Comparison of ENCODE assay signal across 22 cellular contexts in the genomic region with DNA sequence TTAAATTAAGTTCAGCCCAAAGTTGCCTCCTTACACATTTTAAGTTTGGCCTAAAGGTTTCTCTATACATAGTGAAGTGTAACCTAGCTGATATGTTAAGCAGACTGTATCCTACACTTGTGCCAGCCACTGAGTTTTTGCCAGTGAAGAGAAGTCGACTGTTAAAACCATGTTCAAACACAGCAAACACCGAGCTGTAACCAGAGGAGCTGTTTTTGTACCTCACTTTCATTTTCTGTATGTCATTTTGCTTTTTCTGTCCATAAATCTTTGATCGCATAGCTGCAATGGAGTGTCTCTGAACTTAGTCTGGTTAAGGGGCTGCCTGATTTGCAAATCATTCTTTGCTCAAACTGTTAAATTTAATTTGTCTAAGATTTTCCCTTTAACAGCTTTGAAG.
DNase-seq lines count a peak whose midpoint lies in the region; ATAC-seq, FAIRE-seq and TF ChIP-seq lines count a peak whose summit lies in the region.
"Had no signal": no experiment of that assay in that cellular context is flagged by ENCODE, and none has a peak within 500 bp of the region (broad histone marks: within the 10 kb centered on the region; RNA-seq: fewer than 3 reads in every experiment).

No MANE protein-coding gene starts in this region.

- H3K4me3 ChIP-seq in GM12878, result no peak overlapping the region
- no peak overlapping the region for H3K4me3 ChIP-seq in CD8-positive, alpha-beta memory T cell (ENCODE audit: low read length)
- H3K4me3 ChIP-seq: lung had no signal

- intact Hi-C loops in GM12878 (cut with micrococcal nuclease; ENCODE audit: unreplicated experiment), result no loop called here

- WGBS in GM12878 (ENCODE audit: insufficient coverage, insufficient replicate concordance, low lambda C conversion rate, missing lambda C conversion rate), result 18% methylated on average over 3 of the region's 3 CpGs

- no peaks in the 10 kb centered on the region for H3K4me1 Mint-ChIP-seq in CD8-positive, alpha-beta memory T cell

- no TSS peak for BruUV-seq in GM12878 (replicated peaks; lab: Mats Ljungman, UMichigan)

- H3K27me3 Mint-ChIP-seq in CD8-positive, alpha-beta memory T cell, result no peaks in the 10 kb centered on the region
- H3K27me3 Mint-ChIP-seq: activated CD8-positive, alpha-beta T cell treated with anti-CD3 and anti-CD28 coated beads for 36 hours; stimulated activated naive CD8-positive, alpha-beta T cell treated with anti-CD3 and anti-CD28 coated beads, Interleukin-15, Interleukin-2, amounts not matched to agents 100 ng/mL and 50 ng/mL, for 24 hours had no signal

- H3K79me2 ChIP-seq in GM12878 (ENCODE audit: control insufficient read depth, insufficient read depth, low read length), result no peaks in the 10 kb centered on the region

- FAIRE-seq in GM12878 (lab: Jason Lieb, UNC), result no peak
- FAIRE-seq: endometrium, urothelium cell line had no signal

- no peaks in the 10 kb centered on the region for H3K4me1 ChIP-seq in GM12878 (ENCODE audit: control insufficient read depth, insufficient read depth, low read length)
- no peaks in the 10 kb centered on the region for H3K4me1 ChIP-seq in CD8-positive, alpha-beta memory T cell (ENCODE audit: insufficient read depth, low read length)
- H3K4me1 ChIP-seq: foreskin keratinocyte had no signal

- RAD21 ChIA-PET in GM12878 (lab: Charles Lee; ENCODE audit: unreplicated experiment), result no interaction called here

- no peak overlapping the region for H3K4me3 Mint-ChIP-seq in CD8-positive, alpha-beta memory T cell
- H3K4me3 Mint-ChIP-seq: activated CD8-positive, alpha-beta T cell treated with anti-CD3 and anti-CD28 coated beads for 36 hours; H9; stimulated activated naive CD8-positive, alpha-beta T cell treated with anti-CD3 and anti-CD28 coated beads, Interleukin-15, Interleukin-2, amounts not matched to agents 100 ng/mL and 50 ng/mL, for 24 hours had no signal

- no peak overlapping the region for H2AFZ ChIP-seq in GM12878 (ENCODE audit: control insufficient read depth, low read depth, low read length)

- TF ChIP-seq CTCF in GM10266 (IDR thresholded peaks at IDR 0.05; ENCODE audit: control insufficient read depth, insufficient read depth, low read depth, missing control alignments) (no peak), GM12878 (IDR thresholded peaks at IDR 0.05 in 2 of 3, conservative IDR thresholded peaks at IDR 0.05 in 1 of 3; ENCODE audit: control insufficient read depth in 2 of 3, extremely low read depth in 1 of 3, insufficient read depth in 1 of 3, low read depth in 3 of 3, low read length in 3 of 3) (no peak)

- TF ChIP-seq EP300 in GM12878 (IDR thresholded peaks at IDR 0.05; ENCODE audit: borderline replicate concordance in 1 of 2, control insufficient read depth in 1 of 2, low read depth in 2 of 2, low read length in 2 of 2), result no peak

- H3K9me3 Mint-ChIP-seq in CD8-positive, alpha-beta memory T cell, result peaks cover 0 to 17% (median 7%) of the 10 kb centered on the region in 5 donors
- H3K9me3 Mint-ChIP-seq: stimulated activated naive CD8-positive, alpha-beta T cell treated with anti-CD3 and anti-CD28 coated beads, Interleukin-15, Interleukin-2, amounts not matched to agents 100 ng/mL and 50 ng/mL, for 24 hours had no signal

- H3K36me3 Mint-ChIP-seq in CD8-positive, alpha-beta memory T cell, result no peaks in the 10 kb centered on the region

- H3K27ac ChIP-seq in GM12878 (ENCODE audit: control insufficient read depth, insufficient read depth), result no peak overlapping the region
- no peak overlapping the region for H3K27ac ChIP-seq in CD8-positive, alpha-beta memory T cell (ENCODE audit: low read depth, low read length)
- H3K27ac ChIP-seq: foreskin keratinocyte had no signal

- no peak for TF ChIP-seq RAD21 in GM12878 (IDR thresholded peaks at IDR 0.05; ENCODE audit: insufficient read depth, low read depth, low read length)

- no peak for TF ChIP-seq POLR2A in GM12878 (IDR thresholded peaks at IDR 0.05; ENCODE audit: low read depth, low read length)

- DNase-seq in GM10266 (ENCODE audit: extremely low spot score), result peak; percentile 18
- no peak for DNase-seq in GM12878 (ENCODE audit: low read depth, low spot score)
- DNase-seq in LoVo (ENCODE audit: low spot score), result no peak
- no peak for DNase-seq in CD8-positive, alpha-beta memory T cell
- no peak for DNase-seq in NCI-H1092 treated with DMSO at 0.1 percent for 48 hours (lab: John Stamatoyannopoulos, UW)
- DNase-seq in cortex of kidney (lab: John Stamatoyannopoulos, UW), result no peak
- DNase-seq: activated CD8-positive, alpha-beta T cell treated with anti-CD3 and anti-CD28 coated beads for 36 hours; amygdala; Calu3; foreskin keratinocyte; H9; NCI-H187 treated with DMSO at 0.1 percent for 48 hours; NCI-H510A; stimulated activated CD4-positive, alpha-beta T cell treated with anti-CD3 and anti-CD28 coated beads, Interleukin-12 subunit alpha, Interleukin-12 subunit beta, amount 100 ng/mL, for 4 hours; SW 1271 had no signal

- peak; percentile 51 for ATAC-seq in GM21360 (IDR thresholded peaks at IDR 0.05; ENCODE audit: unreplicated experiment)
- peak; percentile 46 for ATAC-seq in HG03378 (IDR thresholded peaks at IDR 0.05; ENCODE audit: unreplicated experiment)
- peak; percentile 34 for ATAC-seq in GM12878
- ATAC-seq: activated CD8-positive, alpha-beta T cell treated with anti-CD3 and anti-CD28 coated beads for 36 hours; foreskin keratinocyte had no signal

- H3K9ac ChIP-seq in GM12878 (ENCODE audit: control insufficient read depth, insufficient read depth, low read length), result no peak overlapping the region

- CTCF ChIA-PET in GM12878 (lab: Yijun Ruan, JAX), result interaction anchor here (0.6 kb wide), 1 partner anchor 390 kb away, joined by 3 read pairs; no protein-coding TSS in a partner anchor
- CTCF ChIA-PET in CD8-positive, alpha-beta memory T cell (lab: Charles Lee), result interaction anchor here (0.8 kb wide), 1 partner anchor 15 kb away, joined by 3 read pairs; no protein-coding TSS in a partner anchor

- SMC1A ChIA-PET in GM12878 (lab: Charles Lee; ENCODE audit: uncharacterized antibody, unreplicated experiment), result interaction anchor here (0.9 to 1.3 kb wide), 3 partner anchors 10 to 22 kb away, joined by 3 to 4 read pairs (median 3); no protein-coding TSS in a partner anchor

- no peak overlapping the region for H3K27ac Mint-ChIP-seq in CD8-positive, alpha-beta memory T cell
- H3K27ac Mint-ChIP-seq: activated CD8-positive, alpha-beta T cell treated with anti-CD3 and anti-CD28 coated beads for 36 hours; activated T-helper 2 cell treated with anti-CD3 and anti-CD28 coated beads, Interferon-gamma antibody, Interleukin-2, Interleukin-4, amounts not matched to agents 10 μg/mL and 5 μg/mL and 100 μg/mL, durations not matched to agents 14 hours and 24 hours and 36 hours; H9; stimulated activated naive CD8-positive, alpha-beta T cell treated with anti-CD3 and anti-CD28 coated beads, Interleukin-15, Interleukin-2, amounts not matched to agents 100 ng/mL and 50 ng/mL, for 24 hours had no signal

- no peaks in the 10 kb centered on the region for H3K36me3 ChIP-seq in GM12878 (ENCODE audit: control insufficient read depth in 2 of 2, insufficient read depth in 2 of 2, low read length in 1 of 2)
- H3K36me3 ChIP-seq in CD8-positive, alpha-beta memory T cell (ENCODE audit: insufficient read depth, low read length), result no peaks in the 10 kb centered on the region

- no peaks in the 10 kb centered on the region for H4K20me1 ChIP-seq in GM12878 (ENCODE audit: control insufficient read depth, insufficient read depth)

- POLR2A ChIA-PET in GM12878 (lab: Charles Lee), result no interaction called here
- POLR2A ChIA-PET in CD8-positive, alpha-beta memory T cell (lab: Charles Lee), result no interaction called here

- H3K9me3 ChIP-seq in GM12878 (replicated peaks; ENCODE audit: control insufficient read depth, insufficient read depth, low read length), result no peaks in the 10 kb centered on the region
- no peaks in the 10 kb centered on the region for H3K9me3 ChIP-seq in CD8-positive, alpha-beta memory T cell (ENCODE audit: low read length)

- H3K4me2 ChIP-seq in GM12878 (ENCODE audit: control insufficient read depth, insufficient read depth), result no peak overlapping the region

- in situ Hi-C loops in GM12878 (cut with MboI), result no loop called here

- H3K27me3 ChIP-seq in GM12878 (replicated peaks in 1 of 2; ENCODE audit: control insufficient read depth in 2 of 2, insufficient read depth in 2 of 2, low read length in 1 of 2), result no peaks in the 10 kb centered on the region
- H3K27me3 ChIP-seq in CD8-positive, alpha-beta memory T cell (ENCODE audit: insufficient read depth, low read length, poor library complexity, severe bottlenecking), result no peaks in the 10 kb centered on the region
- H3K27me3 ChIP-seq: foreskin keratinocyte had no signal

TF ChIP-seq in GM12878, 131 proteins besides CTCF, POLR2A, EP300 and RAD21 (continues in another document):
- TF ChIP-seq, protein P1, sequence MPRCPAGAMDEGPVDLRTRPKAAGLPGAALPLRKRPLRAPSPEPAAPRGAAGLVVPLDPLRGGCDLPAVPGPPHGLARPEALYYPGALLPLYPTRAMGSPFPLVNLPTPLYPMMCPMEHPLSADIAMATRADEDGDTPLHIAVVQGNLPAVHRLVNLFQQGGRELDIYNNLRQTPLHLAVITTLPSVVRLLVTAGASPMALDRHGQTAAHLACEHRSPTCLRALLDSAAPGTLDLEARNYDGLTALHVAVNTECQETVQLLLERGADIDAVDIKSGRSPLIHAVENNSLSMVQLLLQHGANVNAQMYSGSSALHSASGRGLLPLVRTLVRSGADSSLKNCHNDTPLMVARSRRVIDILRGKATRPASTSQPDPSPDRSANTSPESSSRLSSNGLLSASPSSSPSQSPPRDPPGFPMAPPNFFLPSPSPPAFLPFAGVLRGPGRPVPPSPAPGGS (IDR thresholded peaks at IDR 0.05; ENCODE audit: borderline replicate concordance, insufficient read depth, low read depth, low read length, poor library complexity, severe bottlenecking), result no peak
- TF ChIP-seq, protein P2, sequence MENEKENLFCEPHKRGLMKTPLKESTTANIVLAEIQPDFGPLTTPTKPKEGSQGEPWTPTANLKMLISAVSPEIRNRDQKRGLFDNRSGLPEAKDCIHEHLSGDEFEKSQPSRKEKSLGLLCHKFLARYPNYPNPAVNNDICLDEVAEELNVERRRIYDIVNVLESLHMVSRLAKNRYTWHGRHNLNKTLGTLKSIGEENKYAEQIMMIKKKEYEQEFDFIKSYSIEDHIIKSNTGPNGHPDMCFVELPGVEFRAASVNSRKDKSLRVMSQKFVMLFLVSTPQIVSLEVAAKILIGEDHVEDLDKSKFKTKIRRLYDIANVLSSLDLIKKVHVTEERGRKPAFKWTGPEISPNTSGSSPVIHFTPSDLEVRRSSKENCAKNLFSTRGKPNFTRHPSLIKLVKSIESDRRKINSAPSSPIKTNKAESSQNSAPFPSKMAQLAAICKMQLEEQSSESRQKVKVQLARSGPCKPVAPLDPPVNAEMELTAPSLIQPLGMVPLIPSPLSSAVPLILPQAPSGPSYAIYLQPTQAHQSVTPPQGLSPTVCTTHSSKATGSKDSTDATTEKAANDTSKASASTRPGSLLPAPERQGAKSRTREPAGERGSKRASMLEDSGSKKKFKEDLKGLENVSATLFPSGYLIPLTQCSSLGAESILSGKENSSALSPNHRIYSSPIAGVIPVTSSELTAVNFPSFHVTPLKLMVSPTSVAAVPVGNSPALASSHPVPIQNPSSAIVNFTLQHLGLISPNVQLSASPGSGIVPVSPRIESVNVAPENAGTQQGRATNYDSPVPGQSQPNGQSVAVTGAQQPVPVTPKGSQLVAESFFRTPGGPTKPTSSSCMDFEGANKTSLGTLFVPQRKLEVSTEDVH (IDR thresholded peaks at IDR 0.05; ENCODE audit: low read depth, partially characterized antibody), result no peak
